9 cellular contexts compared by ENCODE assay signal in the genomic region with DNA sequence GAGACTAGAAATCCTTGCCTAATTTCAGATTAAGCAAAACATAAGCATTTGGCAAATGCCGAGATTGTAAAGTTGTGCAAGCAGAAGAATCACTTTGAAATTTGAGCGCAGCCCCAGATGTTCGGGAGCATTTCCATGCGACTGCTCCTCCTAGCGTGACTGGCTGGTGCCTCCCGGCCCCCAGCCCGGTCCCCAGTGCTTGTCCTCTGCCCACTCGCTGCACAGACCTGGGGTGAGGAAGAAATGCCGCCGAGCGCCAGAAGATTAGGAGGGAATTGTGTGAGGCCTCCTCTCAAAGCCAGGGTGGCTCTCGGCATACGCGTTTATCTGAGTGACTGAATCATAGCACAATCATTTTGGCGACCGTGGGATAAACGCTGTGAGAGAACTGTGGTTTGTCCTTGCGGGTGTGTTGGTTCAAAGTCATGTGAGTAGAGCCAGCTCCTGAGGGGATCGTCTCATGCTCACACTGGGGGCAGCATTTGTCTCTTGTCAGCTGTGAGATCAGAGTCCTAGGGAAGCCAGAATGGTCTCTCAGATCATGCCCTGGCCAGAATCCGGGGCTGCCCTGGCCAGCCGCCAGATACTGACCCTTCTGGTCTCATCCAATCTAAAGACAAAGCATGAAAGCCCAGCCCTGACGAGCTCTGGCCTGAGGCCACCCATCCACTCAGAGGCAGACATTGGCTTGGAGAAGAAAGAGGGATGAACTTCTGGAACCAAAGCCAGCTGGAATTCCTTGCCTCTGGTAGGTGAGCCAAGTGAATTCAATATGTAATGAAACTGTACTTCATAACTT.
DNase-seq lines count a peak whose midpoint lies in the region; ATAC-seq and TF ChIP-seq lines count a peak whose summit lies in the region.
"Had no signal": no experiment of that assay in that cellular context is flagged by ENCODE, and none has a peak within 500 bp of the region (broad histone marks: within the 10 kb centered on the region; RNA-seq: fewer than 3 reads in every experiment).

No MANE protein-coding gene starts in this region.

- H3K9me3 ChIP-seq in adipocyte (ENCODE audit: control insufficient read depth, low read length): no peaks in the 10 kb centered on the region

- no peaks in the 10 kb centered on the region for H3K27me3 ChIP-seq in adipocyte (replicated peaks; ENCODE audit: control insufficient read depth, insufficient read depth, low read length)

- H3K4me1 Mint-ChIP-seq in activated naive CD8-positive, alpha-beta T cell treated with anti-CD3 and anti-CD28 coated beads for 36 hours: peaks cover 24% of the 10 kb centered on the region

- no peaks in the 10 kb centered on the region for H3K36me3 ChIP-seq in adipocyte (ENCODE audit: control insufficient read depth, insufficient read depth, low read length, severe bottlenecking)

- no peaks in the 10 kb centered on the region for H3K27me3 Mint-ChIP-seq in activated naive CD8-positive, alpha-beta T cell treated with anti-CD3 and anti-CD28 coated beads for 36 hours

- H3K36me3 Mint-ChIP-seq in activated naive CD8-positive, alpha-beta T cell treated with anti-CD3 and anti-CD28 coated beads for 36 hours: no peaks in the 10 kb centered on the region

- peak overlapping the region; percentile 72 for H3K4me3 ChIP-seq in adipocyte (ENCODE audit: low read length)
- H3K4me3 ChIP-seq in retinal pigment epithelial cell (ENCODE audit: low read length): no peak overlapping the region

- peaks cover 57% of the 10 kb centered on the region for H3K4me1 ChIP-seq in adipocyte (ENCODE audit: control insufficient read depth, insufficient read depth, low read length)

- ATAC-seq in left cardiac atrium: peak; percentile 75 to 80
- ATAC-seq in HG03108 (IDR thresholded peaks at IDR 0.05; ENCODE audit: unreplicated experiment): no peak

- intact Hi-C loops in left cardiac atrium (cut with DNase I): no loop called here

- no peaks in the 10 kb centered on the region for H3K9me3 Mint-ChIP-seq in activated naive CD8-positive, alpha-beta T cell treated with anti-CD3 and anti-CD28 coated beads for 36 hours
- H3K9me3 Mint-ChIP-seq: T-helper 1 cell treated with Interleukin-12 subunit alpha and Interleukin-12 subunit beta and Interleukin-4 antibody, amounts not matched to agents 30 μg/mL and 1 μg/mL, for 36 hours had no signal

- H3K9ac ChIP-seq in adipocyte (ENCODE audit: low read length): peak overlapping the region; percentile 65

- H3K4me3 Mint-ChIP-seq in activated naive CD8-positive, alpha-beta T cell treated with anti-CD3 and anti-CD28 coated beads for 36 hours: no peak overlapping the region
- H3K4me3 Mint-ChIP-seq: T-helper 1 cell treated with Interleukin-12 subunit alpha and Interleukin-12 subunit beta and Interleukin-4 antibody, amounts not matched to agents 30 μg/mL and 1 μg/mL, for 36 hours had no signal

- no peak overlapping the region for H3K27ac Mint-ChIP-seq in activated naive CD8-positive, alpha-beta T cell treated with anti-CD3 and anti-CD28 coated beads for 36 hours
- H3K27ac Mint-ChIP-seq: T-helper 1 cell treated with Interleukin-12 subunit alpha and Interleukin-12 subunit beta and Interleukin-4 antibody, amounts not matched to agents 30 μg/mL and 1 μg/mL, for 36 hours had no signal

- DNase-seq in DMS79 treated with DMSO at 0.1 percent for 48 hours (lab: John Stamatoyannopoulos, UW): peak; percentile 49
- DNase-seq in adipocyte (ENCODE audit: low read depth): peak; percentile 97
- peak; percentile 82 for DNase-seq in left cardiac atrium
- peak; percentile 3 for DNase-seq in retinal pigment epithelial cell (ENCODE audit: low read depth)
- no peak for DNase-seq in activated naive CD8-positive, alpha-beta T cell treated with anti-CD3 and anti-CD28 coated beads for 36 hours
- DNase-seq in islet precursor cell: no peak
- DNase-seq in NOMO-1 (lab: John Stamatoyannopoulos, UW; ENCODE audit: unreplicated experiment in 2 of 2): no peak

- no peak for TF ChIP-seq CTCF in retinal pigment epithelial cell (conservative IDR thresholded peaks at IDR 0.05; ENCODE audit: low read depth, low read length)

Comparison
In these comparisons a context has a peak if more than half of its experiments do, and no peak if none do; other contexts are left out.
1. DNase-seq: peak in DMS79 treated with DMSO at 0.1 percent for 48 hours (single experiment), adipocyte (single experiment), left cardiac atrium (single experiment) and retinal pigment epithelial cell (single experiment); none in activated naive CD8-positive, alpha-beta T cell treated with anti-CD3 and anti-CD28 coated beads for 36 hours (single experiment), islet precursor cell (single experiment) and NOMO-1 (0 of 2).